In genomic region chr3:120129718-120130117, GRCh38 we compare ENCODE assay signal across 25 cellular contexts. TPM values are rescaled to one million over a fixed set of nuclear protein-coding genes. Genes with fewer than 3 reads are reported as not detected.
DNase-seq lines count a peak whose midpoint lies in the region; ATAC-seq, FAIRE-seq and TF ChIP-seq lines count a peak whose summit lies in the region.
"Had no signal": no experiment of that assay in that cellular context is flagged by ENCODE, and none has a peak within 500 bp of the region (broad histone marks: within the 10 kb centered on the region; RNA-seq: fewer than 3 reads in every experiment).

No MANE protein-coding gene starts in this region.

- FAIRE-seq in D721Med (lab: Jason Lieb, UNC), result no peak
- FAIRE-seq: endometrium, GM12878 had no signal

- ATAC-seq in HG02885 (IDR thresholded peaks at IDR 0.05; ENCODE audit: poor library complexity, unreplicated experiment), result no peak
- ATAC-seq: GM12878, HCT116, left colon had no signal

- H3K4me3 ChIP-seq in epithelial cell of esophagus (ENCODE audit: low read length), result no peak overlapping the region
- H3K4me3 ChIP-seq: GM12878, prostate gland, stomach, tibial nerve had no signal

- DNase-seq in DMS 273 (lab: John Stamatoyannopoulos, UW; ENCODE audit: unreplicated experiment), result peak; percentile 73
- no peak for DNase-seq in DMS 273 treated with DMSO at 0.1 percent for 48 hours (lab: John Stamatoyannopoulos, UW)
- DNase-seq in M059J (ENCODE audit: low read depth), result peak; percentile 37
- DNase-seq in epithelial cell of esophagus (ENCODE audit: low read depth), result peak; percentile 56
- DNase-seq in stromal cell of bone marrow (ENCODE audit: low read depth), result peak; percentile 25
- DNase-seq in D721Med (ENCODE audit: insufficient read length, low spot score), result no peak
- no peak for DNase-seq in Ammon's horn (ENCODE audit: low spot score)
- DNase-seq: activated naive CD4-positive, alpha-beta T cell treated with anti-CD3 and anti-CD28 coated beads, Interleukin-2, amount 10 ng/mL, durations not matched to agents 7 days and 5 days; AML-193; amygdala; CD8-positive, alpha-beta memory T cell; DMS79; head of caudate nucleus; left colon; mesenchymal stem cell; NCI-H1436 treated with DMSO at 0.1 percent for 48 hours; NCI-H2107; stomach; T-helper 9 cell had no signal

- TF ChIP-seq CTCF in epithelial cell of esophagus (IDR thresholded peaks at IDR 0.05; ENCODE audit: insufficient read depth, low read depth, low read length, missing control alignments) (no peak), D721Med (IDR thresholded peaks at IDR 0.05; ENCODE audit: insufficient read depth, missing control alignments) (no peak)

RNA-seq across cellular contexts. Expression of gene GSK3B, which starts 35.5 kb away (rescaled TPM):
- 36.3 and 61.7 TPM in 2 replicates for total RNA-seq in M059J (2014; rRNA removed; shearing (Covaris generic))

Comparison
In these comparisons a context has a peak if more than half of its experiments do, and no peak if none do; other contexts are left out.
1. DNase-seq: peak in DMS 273 (single experiment), M059J (single experiment), epithelial cell of esophagus (single experiment) and stromal cell of bone marrow (single experiment); none in DMS 273 treated with DMSO at 0.1 percent for 48 hours (single experiment), D721Med (single experiment) and Ammon's horn (single experiment).